22 cellular contexts compared by ENCODE assay signal in genomic region chr2:10481055-10481665, GRCh38.
"Had no signal": no experiment of that assay in that cellular context is flagged by ENCODE, and none has a peak within 500 bp of the region (broad histone marks: within the 10 kb centered on the region; RNA-seq: fewer than 3 reads in every experiment).

No MANE protein-coding gene starts in this region.

- H3K9me3 ChIP-seq: breast epithelium, esophagus squamous epithelium, gastrocnemius medialis, thyroid gland had no signal

- H2AFZ ChIP-seq: parathyroid adenoma had no signal

- H3K36me3 Mint-ChIP-seq: activated naive CD4-positive, alpha-beta T cell treated with anti-CD3 and anti-CD28 coated beads, Interleukin-2, amount 50 U/mL, for 72 hours had no signal

- DNase-seq: activated B cell treated with CpG ODN at 0.5 μM for 24 hours; activated CD4-positive, alpha-beta T cell treated with anti-CD3 and anti-CD28 coated beads for 36 hours; activated CD4-positive, alpha-beta T cell treated with anti-CD3 and anti-CD28 coated beads, Interleukin-2, amount 50 U/mL, for 4 hours; activated CD8-positive, alpha-beta memory T cell treated with anti-CD3 and anti-CD28 coated beads for 24 hours; activated CD8-positive, alpha-beta memory T cell treated with anti-CD3 and anti-CD28 coated beads, Interleukin-2, amount 50 U/mL, for 48 hours; activated T-cell treated with anti-CD3 and anti-CD28 coated beads, Interleukin-2, amount 50 U/mL, for 4 hours; amniotic stem cell; cortex of kidney; esophagus squamous epithelium; gastrocnemius medialis; hypothalamus; nucleus accumbens; stimulated activated CD4-positive, alpha-beta T cell treated with anti-CD3 and anti-CD28 coated beads, Interleukin-2, amount 100 ng/mL, for 48 hours; stimulated activated naive CD8-positive, alpha-beta T cell treated with anti-CD3 and anti-CD28 coated beads, Interleukin-15, Interleukin-2, amounts not matched to agents 100 U/mL and 50 U/mL, for 24 hours; thyroid gland had no signal

- H3K4me1 ChIP-seq: breast epithelium, esophagus squamous epithelium, gastrocnemius medialis, parathyroid adenoma, thyroid gland had no signal

- ATAC-seq: activated CD4-positive, alpha-beta T cell treated with anti-CD3 and anti-CD28 coated beads for 36 hours; activated naive CD4-positive, alpha-beta T cell treated with anti-CD3 and anti-CD28 coated beads, Interleukin-2, amount 50 U/mL, for 72 hours; activated T-cell treated with anti-CD3 and anti-CD28 coated beads, Interleukin-2, amount 50 U/mL, for 4 hours; gastrocnemius medialis; sciatic nerve; stimulated activated naive CD8-positive, alpha-beta T cell treated with anti-CD3 and anti-CD28 coated beads, Interleukin-15, Interleukin-2, amounts not matched to agents 100 U/mL and 50 U/mL, for 24 hours had no signal

- H3K27ac Mint-ChIP-seq: activated B cell treated with CpG ODN at 0.5 μM for 24 hours; activated CD4-positive, alpha-beta T cell treated with anti-CD3 and anti-CD28 coated beads for 36 hours; endodermal cell had no signal

- H3K27ac ChIP-seq: breast epithelium, esophagus squamous epithelium, gastrocnemius medialis, parathyroid adenoma, thyroid gland had no signal

- H3K4me3 Mint-ChIP-seq: activated B cell treated with CpG ODN at 0.5 μM for 24 hours; activated CD4-positive, alpha-beta T cell treated with anti-CD3 and anti-CD28 coated beads for 36 hours; activated T-cell treated with anti-CD3 and anti-CD28 coated beads, Interleukin-2, amount 50 U/mL, for 4 hours; endodermal cell; nephron had no signal

- H3K27me3 ChIP-seq: gastrocnemius medialis, thyroid gland had no signal

- H3K4me2 ChIP-seq: smooth muscle cell had no signal

- H3K4me3 ChIP-seq: breast epithelium, esophagus squamous epithelium, gastrocnemius medialis, smooth muscle cell, thyroid gland had no signal

- H3K9me3 Mint-ChIP-seq: activated B cell treated with CpG ODN at 0.5 μM for 24 hours; activated naive CD4-positive, alpha-beta T cell treated with anti-CD3 and anti-CD28 coated beads, Interleukin-2, amount 50 U/mL, for 72 hours; activated T-cell treated with anti-CD3 and anti-CD28 coated beads, Interleukin-2, amount 50 U/mL, for 4 hours; endodermal cell; nephron had no signal

- H3K9ac ChIP-seq: parathyroid adenoma had no signal

- H3K27me3 Mint-ChIP-seq: activated CD4-positive, alpha-beta T cell treated with anti-CD3 and anti-CD28 coated beads for 36 hours had no signal

- H3K79me2 ChIP-seq: parathyroid adenoma had no signal

- H3K36me3 ChIP-seq: breast epithelium, esophagus squamous epithelium, gastrocnemius medialis, thyroid gland had no signal
